ENCODE assay signal across 9 cellular contexts in the genomic region with DNA sequence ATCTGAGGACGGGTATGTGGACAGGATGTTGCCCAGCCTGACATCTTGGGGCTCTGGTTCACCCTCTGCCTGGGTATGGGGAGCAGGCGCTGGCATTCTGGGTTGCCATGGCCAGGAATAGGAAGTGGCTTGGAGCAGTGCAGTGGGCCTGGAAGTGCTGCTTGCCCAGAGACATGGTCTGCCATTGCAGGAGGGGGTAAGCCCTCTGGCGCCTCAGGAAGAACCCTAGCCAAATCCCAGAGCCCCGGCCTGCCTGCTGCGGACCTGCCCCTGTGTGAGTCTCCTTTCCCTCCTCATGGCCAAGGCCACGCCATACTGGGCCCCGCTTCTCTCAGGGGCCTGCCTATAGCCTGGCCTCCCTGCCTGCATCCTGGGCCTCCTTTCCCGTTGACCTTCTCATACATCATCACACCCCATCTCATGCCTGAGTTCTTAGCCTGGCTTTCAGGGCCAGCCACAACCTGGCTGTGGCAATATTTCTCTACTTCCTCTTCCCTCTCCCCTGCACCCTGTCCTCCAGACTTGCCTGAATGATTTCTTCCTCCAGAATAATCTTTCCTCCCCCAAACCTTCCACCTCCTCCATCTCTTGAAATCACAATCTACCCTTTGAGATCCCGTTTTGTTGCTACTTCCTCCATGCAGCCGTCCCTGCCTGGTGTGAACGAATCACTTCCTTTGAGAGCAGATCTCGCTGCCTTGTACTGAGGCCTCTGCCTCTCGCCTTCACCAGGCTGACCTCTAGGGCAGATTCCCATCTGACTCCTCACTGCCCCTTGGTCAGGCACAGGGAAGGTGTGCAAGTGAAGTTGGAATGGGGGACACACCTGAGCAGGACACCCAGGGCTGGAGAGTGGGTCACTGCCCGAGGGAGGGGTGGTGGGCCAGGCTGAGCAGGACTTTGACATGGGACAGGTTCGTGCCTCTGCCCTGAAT. TPM values are rescaled to one million over a fixed set of nuclear protein-coding genes. Genes with fewer than 3 reads are reported as not detected.
DNase-seq lines count a peak whose midpoint lies in the region; ATAC-seq and TF ChIP-seq lines count a peak whose summit lies in the region.
"Had no signal": no experiment of that assay in that cellular context is flagged by ENCODE, and none has a peak within 500 bp of the region (broad histone marks: within the 10 kb centered on the region; RNA-seq: fewer than 3 reads in every experiment).

No MANE protein-coding gene starts in this region.

- no peak overlapping the region for H3K27ac Mint-ChIP-seq in activated T-helper 17 cell treated with anti-CD3 and anti-CD28 coated beads, Interleukin-2, amount 50 U/mL, for 72 hours
- H3K27ac Mint-ChIP-seq: activated naive CD4-positive, alpha-beta T cell treated with anti-CD3 and anti-CD28 coated beads, Interleukin-2, amount 50 U/mL, for 72 hours had no signal

- H3K36me3 Mint-ChIP-seq in activated T-helper 17 cell treated with anti-CD3 and anti-CD28 coated beads, Interleukin-2, amount 50 U/mL, for 72 hours (ENCODE audit: low read depth), result no peaks in the 10 kb centered on the region
- H3K36me3 Mint-ChIP-seq: activated naive CD4-positive, alpha-beta T cell treated with anti-CD3 and anti-CD28 coated beads, Interleukin-2, amount 50 U/mL, for 72 hours had no signal

- peaks cover 12% of the 10 kb centered on the region for H3K4me1 Mint-ChIP-seq in activated T-helper 17 cell treated with anti-CD3 and anti-CD28 coated beads, Interleukin-2, amount 50 U/mL, for 72 hours

- H3K27me3 Mint-ChIP-seq in activated T-helper 17 cell treated with anti-CD3 and anti-CD28 coated beads, Interleukin-2, amount 50 U/mL, for 72 hours, result no peaks in the 10 kb centered on the region

- no peak overlapping the region for H3K4me3 ChIP-seq in ascending aorta
- H3K4me3 ChIP-seq in uterus, result no peak overlapping the region

- intact Hi-C loops in Right ventricle myocardium superior (cut with DNase I), result no loop called here
- intact Hi-C loops in Right ventricle myocardium inferior (cut with DNase I), result no loop called here
- intact Hi-C loops in ascending aorta (cut with DNase I), result no loop called here
- intact Hi-C loops in uterus (cut with DNase I; ENCODE audit: low total_unique reads), result no loop called here

- H3K9me3 ChIP-seq in ascending aorta (no peaks in the 10 kb centered on the region), uterus (no peaks in the 10 kb centered on the region)

- TF ChIP-seq CTCF in ascending aorta (IDR thresholded peaks at IDR 0.05) (no peak), uterus (IDR thresholded peaks at IDR 0.05) (no peak)

- H3K27ac ChIP-seq in ascending aorta (peak overlapping the region; percentile 89 to 96), uterus (peak overlapping the region; percentile 93 to 95)

- H3K36me3 ChIP-seq in ascending aorta (no peaks in the 10 kb centered on the region), uterus (no peaks in the 10 kb centered on the region)

- H3K27me3 ChIP-seq in ascending aorta (no peaks in the 10 kb centered on the region), uterus (no peaks in the 10 kb centered on the region)

- no peak overlapping the region for H3K4me3 Mint-ChIP-seq in activated T-helper 17 cell treated with anti-CD3 and anti-CD28 coated beads, Interleukin-2, amount 50 U/mL, for 72 hours

- TF ChIP-seq POLR2A in uterus (IDR thresholded peaks at IDR 0.05), result no peak

- H3K4me1 ChIP-seq in ascending aorta (peaks cover 20 to 55% of the 10 kb centered on the region in 2 donors), uterus (peaks cover 6 to 24% of the 10 kb centered on the region in 2 donors)

- no peaks in the 10 kb centered on the region for H3K9me3 Mint-ChIP-seq in activated T-helper 17 cell treated with anti-CD3 and anti-CD28 coated beads, Interleukin-2, amount 50 U/mL, for 72 hours
- H3K9me3 Mint-ChIP-seq: activated naive CD4-positive, alpha-beta T cell treated with anti-CD3 and anti-CD28 coated beads, Interleukin-2, amount 50 U/mL, for 72 hours had no signal

- ATAC-seq in Right ventricle myocardium superior (ENCODE audit: poor library complexity) (no peak), Right ventricle myocardium inferior (no peak)
- ATAC-seq in activated T-helper 17 cell treated with anti-CD3 and anti-CD28 coated beads, Interleukin-2, amount 50 U/mL, for 72 hours (replicated peaks), result no peak

- DNase-seq in Right ventricle myocardium superior (peak; percentile 33), Right ventricle myocardium inferior (ENCODE audit: missing footprints) (no peak), ascending aorta (ENCODE audit: low spot score in 2 of 2) (peak in 1 of 2 donors; percentile 62), mesenteric fat pad (ENCODE audit: low spot score) (peak; percentile 81), uterus (peak; percentile 12 to 13), foreskin melanocyte (no peak), 8988T (no peak)

RNA-seq across cellular contexts. Expression of a gene that starts 5.2 kb away (rescaled TPM):
- total RNA-seq in Right ventricle myocardium superior (2.6 TPM), Right ventricle myocardium inferior (3.7 TPM), ascending aorta (7.9 TPM), mesenteric fat pad (5.1 TPM), uterus (10 to 100 TPM in 2 of 4 donors, 1 to 10 TPM in 2; 1.8 to 16.6 (median 8.0) TPM)
- total RNA-seq in activated T-helper 17 cell treated with anti-CD3 and anti-CD28 coated beads, Interleukin-2, amount 50 U/mL, for 72 hours, result under 1 TPM; 0.19 to 0.93 TPM

RNA-seq across cellular contexts. Expression of a gene that starts 30.7 kb away (rescaled TPM):
- not detected for total RNA-seq in Right ventricle myocardium superior
- not detected for total RNA-seq in Right ventricle myocardium inferior
- not detected for total RNA-seq in ascending aorta
- total RNA-seq in mesenteric fat pad, result not detected
- total RNA-seq in uterus, result 1 to 10 TPM in 2 of 4 donors, not detected in 2; 1.0 to 2.1 TPM
- total RNA-seq in activated T-helper 17 cell treated with anti-CD3 and anti-CD28 coated beads, Interleukin-2, amount 50 U/mL, for 72 hours, result not detected
- total RNA-seq: activated naive CD4-positive, alpha-beta T cell treated with anti-CD3 and anti-CD28 coated beads, Interleukin-2, amount 50 U/mL, for 72 hours had no signal

RNA-seq across cellular contexts. Expression of a gene that starts 37.7 kb away (rescaled TPM):
- total RNA-seq in Right ventricle myocardium superior (not detected), Right ventricle myocardium inferior (not detected), ascending aorta (not detected), mesenteric fat pad (not detected), uterus (under 1 TPM in 1 of 4 donors, not detected in 3; under 0.01 TPM)
- not detected for total RNA-seq in activated T-helper 17 cell treated with anti-CD3 and anti-CD28 coated beads, Interleukin-2, amount 50 U/mL, for 72 hours
- total RNA-seq: activated naive CD4-positive, alpha-beta T cell treated with anti-CD3 and anti-CD28 coated beads, Interleukin-2, amount 50 U/mL, for 72 hours had no signal

RNA-seq across cellular contexts. Expression of a gene that starts 56.1 kb away (rescaled TPM):
- total RNA-seq in Right ventricle myocardium superior (4.4 TPM), Right ventricle myocardium inferior (7.0 TPM), ascending aorta (46.4 TPM), mesenteric fat pad (23.2 TPM), uterus (10 to 100 TPM in 1 of 4 donors, 1 to 10 TPM in 3; 2.0 to 18.2 (median 6.6) TPM)
- 1 to 10 TPM in 1 of 2 donors, under 1 TPM in 1; 0.95 to 4.0 TPM for total RNA-seq in activated T-helper 17 cell treated with anti-CD3 and anti-CD28 coated beads, Interleukin-2, amount 50 U/mL, for 72 hours

Comparison
In these comparisons a context has a peak if more than half of its experiments do, and no peak if none do; other contexts are left out.
1. DNase-seq: peak in Right ventricle myocardium superior (single experiment), mesenteric fat pad (single experiment) and uterus (2 of 2); none in Right ventricle myocardium inferior (single experiment), foreskin melanocyte (single experiment) and 8988T (single experiment).